ENCODE assay signal across 8 cellular contexts in genomic region chr17:30117548-30118155, GRCh38. TPM values are rescaled to one million over a fixed set of nuclear protein-coding genes. Genes with fewer than 3 reads are reported as not detected.
DNase-seq lines count a peak whose midpoint lies in the region; ATAC-seq, FAIRE-seq and TF ChIP-seq lines count a peak whose summit lies in the region.

No MANE protein-coding gene starts in this region.

- H2AFZ ChIP-seq in GM12878 (ENCODE audit: control insufficient read depth, low read depth, low read length) = no peak overlapping the region; the same call in 1 of the 2 replicates

- RAD21 ChIA-PET in GM12878 (lab: Charles Lee; ENCODE audit: unreplicated experiment) = interaction anchor here (1.0 to 2.7 kb wide), 5 partner anchors 9 to 218 kb away, joined by 3 to 15 read pairs (median 11); no protein-coding TSS in a partner anchor

- peak overlapping the region; percentile 98 for H3K9ac ChIP-seq in GM12878 (ENCODE audit: control insufficient read depth, insufficient read depth, low read length)

- H3K36me3 ChIP-seq in heart left ventricle (peaks cover 0 to 38% (median 30%) of the 10 kb centered on the region in 9 donors), GM12878 (ENCODE audit: control insufficient read depth in 2 of 2, insufficient read depth in 2 of 2, low read length in 1 of 2) (peaks cover 0 to 2% of the 10 kb centered on the region in 2 experiments; a peak in 2 of 4 replicates), lung (ENCODE audit: control insufficient read depth in 2 of 2, insufficient read depth in 2 of 2, low read length in 2 of 2) (peaks cover 2 to 3% of the 10 kb centered on the region in 2 donors), upper lobe of right lung (peaks cover 21% of the 10 kb centered on the region)

- TF ChIP-seq CTCF in heart left ventricle (IDR thresholded peaks at IDR 0.05) = no peak
- no peak for TF ChIP-seq CTCF in GM12878 (IDR thresholded peaks at IDR 0.05 in 2 of 3, conservative IDR thresholded peaks at IDR 0.05 in 1 of 3; ENCODE audit: control insufficient read depth in 2 of 3, extremely low read depth in 1 of 3, insufficient read depth in 1 of 3, low read depth in 3 of 3, low read length in 3 of 3)
- no peak for TF ChIP-seq CTCF in lung (IDR thresholded peaks at IDR 0.05; ENCODE audit: control extremely low read depth, extremely low read depth)
- no peak for TF ChIP-seq CTCF in upper lobe of right lung (IDR thresholded peaks at IDR 0.05)

- WGBS in heart left ventricle, 4 donors = 9 to 12% (median 10%) methylated on average over 7 of the region's 7 CpGs
- 11% methylated on average over 7 of the region's 7 CpGs for WGBS in GM12878 (ENCODE audit: insufficient coverage, insufficient replicate concordance, low lambda C conversion rate, missing lambda C conversion rate)
- WGBS in lung, 2 donors = 31 to 39% methylated on average over 7 of the region's 7 CpGs

- TF ChIP-seq EP300 in GM12878 (IDR thresholded peaks at IDR 0.05; ENCODE audit: borderline replicate concordance in 1 of 2, control insufficient read depth in 1 of 2, low read depth in 2 of 2, low read length in 2 of 2) = no peak

- no peaks in the 10 kb centered on the region for H3K27me3 ChIP-seq in heart left ventricle
- no peaks in the 10 kb centered on the region for H3K27me3 ChIP-seq in GM12878 (replicated peaks in 1 of 2; ENCODE audit: control insufficient read depth in 2 of 2, insufficient read depth in 2 of 2, low read length in 1 of 2)
- H3K27me3 ChIP-seq in lung (ENCODE audit: control insufficient read depth, insufficient read depth) = no peaks in the 10 kb centered on the region
- no peaks in the 10 kb centered on the region for H3K27me3 ChIP-seq in upper lobe of right lung

- intact Hi-C loops in heart left ventricle (cut with DNase I) = loop anchor here in 1 of 10 donors (5.0 kb wide), 1 partner anchor 225 kb away; no protein-coding TSS in a partner anchor
- intact Hi-C loops in Right ventricle myocardium superior (cut with DNase I) = no loop called here
- intact Hi-C loops in GM12878 (cut with micrococcal nuclease; ENCODE audit: unreplicated experiment) = no loop called here
- intact Hi-C loops in upper lobe of right lung (cut with DNase I) = no loop called here

- TF ChIP-seq POLR2A in heart left ventricle (IDR thresholded peaks at IDR 0.05) = no peak
- TF ChIP-seq POLR2A in GM12878 (IDR thresholded peaks at IDR 0.05; ENCODE audit: low read depth, low read length) = no peak

- ATAC-seq in heart left ventricle (no peak), Right ventricle myocardium superior (ENCODE audit: poor library complexity) (no peak), GM12878 (no peak), lung (ENCODE audit: insufficient read depth, low FRiP score) (no peak), upper lobe of right lung (no peak)

- no peak for TF ChIP-seq RAD21 in GM12878 (IDR thresholded peaks at IDR 0.05; ENCODE audit: insufficient read depth, low read depth, low read length)

- H3K4me3 ChIP-seq in heart left ventricle = peak overlapping the region; percentile 37 to 86 (median 69)
- H3K4me3 ChIP-seq in GM12878 = peak overlapping the region; percentile 95
- peak overlapping the region; percentile 63 for H3K4me3 ChIP-seq in lung
- peak overlapping the region; percentile 79 for H3K4me3 ChIP-seq in upper lobe of right lung

- H4K20me1 ChIP-seq in GM12878 (ENCODE audit: control insufficient read depth, insufficient read depth) = no peaks in the 10 kb centered on the region

- in situ Hi-C loops in GM12878 (cut with MboI) = no loop called here

- H3K9me3 ChIP-seq in heart left ventricle (no peaks in the 10 kb centered on the region), GM12878 (replicated peaks; ENCODE audit: control insufficient read depth, insufficient read depth, low read length) (no peaks in the 10 kb centered on the region), lung (ENCODE audit: control insufficient read depth in 2 of 2, insufficient read depth in 1 of 2, low read length in 1 of 2) (no peaks in the 10 kb centered on the region), upper lobe of right lung (no peaks in the 10 kb centered on the region)

- H3K4me1 ChIP-seq in heart left ventricle = peaks cover 0 to 42% (median 23%) of the 10 kb centered on the region in 12 donors
- H3K4me1 ChIP-seq in GM12878 (ENCODE audit: control insufficient read depth, insufficient read depth, low read length) = peaks cover 11% of the 10 kb centered on the region
- peaks cover 0 to 4% of the 10 kb centered on the region in 2 donors for H3K4me1 ChIP-seq in lung (ENCODE audit: control insufficient read depth in 2 of 2, insufficient read depth in 2 of 2, low read length in 2 of 2)
- peaks cover 25% of the 10 kb centered on the region for H3K4me1 ChIP-seq in upper lobe of right lung

- CTCF ChIA-PET in GM12878 (lab: Yijun Ruan, JAX) = interaction anchor here (0.7 to 4.5 kb wide), 10 partner anchors 8 to 1249 kb away, joined by 3 to 33 read pairs (median 5); partner anchors contain the start of gene TMIGD1

- no TSS peak for BruUV-seq in GM12878 (replicated peaks; lab: Mats Ljungman, UMichigan)

- peak overlapping the region; percentile 83 to 98 (median 94) for H3K27ac ChIP-seq in heart left ventricle
- H3K27ac ChIP-seq in GM12878 (ENCODE audit: control insufficient read depth, insufficient read depth) = peak overlapping the region; percentile 94
- H3K27ac ChIP-seq in lung (ENCODE audit: low read depth in 1 of 2, low read length in 1 of 2) = peak overlapping the region; percentile 97 to 99
- peak overlapping the region; percentile 98 for H3K27ac ChIP-seq in upper lobe of right lung

- no peak for FAIRE-seq in GM12878 (lab: Jason Lieb, UNC)

- H3K4me2 ChIP-seq in GM12878 (ENCODE audit: control insufficient read depth, insufficient read depth) = peak overlapping the region; percentile 83

- SMC1A ChIA-PET in GM12878 (lab: Charles Lee; ENCODE audit: uncharacterized antibody, unreplicated experiment) = interaction anchor here (1.0 to 4.6 kb wide), 12 partner anchors 8 to 219 kb away, joined by 3 to 29 read pairs (median 5); partner anchors contain the start of gene BLMH

- H3K79me2 ChIP-seq in GM12878 (ENCODE audit: control insufficient read depth, insufficient read depth, low read length) = peaks cover 58% of the 10 kb centered on the region

- POLR2A ChIA-PET in GM12878 (lab: Charles Lee) = interaction anchor here (0.6 to 1.7 kb wide), 6 partner anchors 9 to 706 kb away, joined by 3 to 13 read pairs (median 3); partner anchors contain the start of gene BLMH

- DNase-seq in heart left ventricle = no peak
- DNase-seq in Right ventricle myocardium superior = no peak
- DNase-seq in GM12878 (ENCODE audit: low read depth, low spot score) = no peak
- no peak for DNase-seq in lung (ENCODE audit: low spot score)
- DNase-seq in upper lobe of right lung = no peak
- DNase-seq in NCI-H510A treated with DMSO at 0.1 percent for 48 hours (lab: John Stamatoyannopoulos, UW) = no peak
- DNase-seq in activated effector memory CD4-positive, alpha-beta T cell treated with Interleukin-2 at 50 U/mL for 16 hours = no peak
- DNase-seq in activated effector memory CD4-positive, alpha-beta T cell treated with anti-CD3 and anti-CD28 coated beads, Interleukin-2, amount 50 U/mL, for 16 hours = no peak

TF ChIP-seq in GM12878, 131 proteins besides CTCF, POLR2A, EP300 and RAD21 (continues in another document):
- TF ChIP-seq MTA3 (IDR thresholded peaks at IDR 0.05; ENCODE audit: borderline replicate concordance, low read length) = 0 out of 2 replicates have a peak, but pooled peaks have one; percentile 43
- TF ChIP-seq ESRRA (IDR thresholded peaks at IDR 0.05; ENCODE audit: low read length) = no peak
- no peak for TF ChIP-seq HCFC1 (IDR thresholded peaks at IDR 0.05; ENCODE audit: low read length)
- TF ChIP-seq CBX3 (IDR thresholded peaks at IDR 0.05; ENCODE audit: borderline replicate concordance, low read depth) = no peak
- TF ChIP-seq ATF2 (IDR thresholded peaks at IDR 0.05; ENCODE audit: low read length) = no peak
- TF ChIP-seq HDAC2 (IDR thresholded peaks at IDR 0.05) = no peak
- TF ChIP-seq SUZ12 (IDR thresholded peaks at IDR 0.05; ENCODE audit: unreplicated experiment) = no peak
- no peak for TF ChIP-seq PAX5 (IDR thresholded peaks at IDR 0.05; ENCODE audit: borderline replicate concordance, low read depth, low read length)
- no peak for TF ChIP-seq ZNF217 (IDR thresholded peaks at IDR 0.05)
- 0 out of 2 replicates have a peak, but pooled peaks have one; percentile 47 for TF ChIP-seq CREB1 (IDR thresholded peaks at IDR 0.05; ENCODE audit: low read depth)

RNA-seq across cellular contexts. Expression of gene NSRP1, which starts 1.0 kb away (rescaled TPM):
- 10 to 100 TPM; 10.6 to 34.3 (median 25.0) TPM for total RNA-seq in heart left ventricle
- polyA plus RNA-seq in heart left ventricle = 10 to 100 TPM; 30.0 to 36.6 TPM
- 17.2 TPM for total RNA-seq in Right ventricle myocardium superior
- total RNA-seq in GM12878 (2013; cell fraction: nucleolus; rRNA removed) = 41.3 and 45.8 TPM in 2 replicates
- 12.5 and 15.6 TPM in 2 replicates for total RNA-seq in GM12878 (2014; rRNA removed)
- 29.0 and 30.5 TPM in 2 replicates for total RNA-seq in GM12878 (2014; rRNA removed; fragmentation: Illumina TruSeq; extraction: Trizol)
- total RNA-seq in GM12878 (2021) = 16.2 and 20.3 TPM in 2 replicates
- polyA plus RNA-seq in GM12878 (2011; ENCODE audit: low read depth) = 31.6 TPM
- 18.0 and 22.5 TPM in 2 replicates for polyA plus RNA-seq in GM12878 (2011; rRNA removed)
- polyA plus RNA-seq in GM12878 (2011; cell fraction: cytosol; rRNA removed) = 9.7 and 13.6 TPM in 2 replicates
- 12.0 and 13.0 TPM in 2 replicates for polyA plus RNA-seq in GM12878 (2011; cell fraction: nucleus; rRNA removed)
- polyA plus RNA-seq in GM12878 (2012) = 28.0 and 32.9 TPM in 2 replicates
- polyA plus RNA-seq in GM12878 (2014; fragmentation: Illumina TruSeq; extraction: Trizol) = 48.9 and 85.2 TPM in 2 replicates
- polyA plus RNA-seq in GM12878 (2014; fragmentation: Nextera tagmentation; extraction: Ambion mirVana) = 10 to 100 TPM; 57.2 to 69.7 TPM
- 18.4 and 20.1 TPM in 2 replicates for polyA plus RNA-seq in GM12878 (2014; rRNA removed)
- polyA plus RNA-seq in GM12878 (2016; fragmentation: Nextera tagmentation; extraction: Ambion mirVana) = 10 to 100 TPM; 46.6 to 47.2 TPM
- polyA minus RNA-seq in GM12878 (2011; rRNA and poly(A)+ RNA removed) = 5.9 and 7.5 TPM in 2 replicates
- polyA minus RNA-seq in GM12878 (2011; cell fraction: cytosol; rRNA and poly(A)+ RNA removed) = 9.9 and 11.9 TPM in 2 replicates
- 13.9 and 32.1 TPM in 2 replicates for polyA minus RNA-seq in GM12878 (2011; cell fraction: nucleus; rRNA and poly(A)+ RNA removed)
- total RNA-seq in lung = 10 to 100 TPM; 24.8 to 33.5 TPM
- polyA plus RNA-seq in lung = 10 to 100 TPM; 22.3 to 22.8 TPM
- total RNA-seq in upper lobe of right lung = 31.0 TPM
